ENCODE assay signal across 9 cellular contexts in the genomic region with DNA sequence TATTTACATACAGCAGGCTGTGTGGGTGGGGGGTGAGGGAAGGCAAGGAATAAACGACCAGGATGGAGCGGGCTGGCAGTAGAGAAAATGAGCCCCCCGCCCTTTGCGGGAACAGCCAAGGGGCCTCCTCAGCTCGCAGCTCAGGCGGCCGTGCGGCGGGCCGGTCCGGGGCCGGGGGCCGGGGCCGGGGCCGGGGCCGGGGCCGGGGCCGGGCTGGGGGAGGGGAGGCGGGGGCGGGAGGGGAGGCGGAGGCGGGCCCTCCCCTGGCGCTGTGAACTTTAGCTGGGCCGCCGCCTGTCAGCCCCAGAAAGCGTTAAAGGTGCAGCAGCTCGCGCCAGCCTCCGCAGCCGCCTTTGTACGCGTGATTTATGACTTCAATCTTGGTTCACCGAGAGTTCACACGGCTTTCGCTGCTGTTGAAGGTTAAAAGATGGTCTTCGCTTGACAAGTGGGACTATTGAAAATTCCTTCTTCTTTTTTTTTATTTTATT. TPM values are rescaled to one million over a fixed set of nuclear protein-coding genes. Genes with fewer than 3 reads are reported as not detected.
DNase-seq lines count a peak whose midpoint lies in the region; ATAC-seq, FAIRE-seq and TF ChIP-seq lines count a peak whose summit lies in the region.
"Had no signal": no experiment of that assay in that cellular context is flagged by ENCODE, and none has a peak within 500 bp of the region (broad histone marks: within the 10 kb centered on the region; RNA-seq: fewer than 3 reads in every experiment).

No MANE protein-coding gene starts in this region.

- ATAC-seq in SK-N-SH treated with all-trans-retinoic acid at 6 μM for 48 hours (no peak), mucosa of descending colon (no peak)
- ATAC-seq in activated T-helper 17 cell treated with anti-CD3 and anti-CD28 coated beads, Interleukin-2, amount 50 U/mL, for 72 hours (replicated peaks): no peak

- WGBS in SK-N-SH (ENCODE audit: low lambda C conversion rate): 38% methylated on average over 22 of the region's 36 CpGs
- 3% methylated on average over 36 of the region's 36 CpGs for WGBS in thymus

- H3K27me3 Mint-ChIP-seq in activated T-helper 17 cell treated with anti-CD3 and anti-CD28 coated beads, Interleukin-2, amount 50 U/mL, for 72 hours: peaks cover 28% of the 10 kb centered on the region

- FAIRE-seq in GM19239 (lab: Jason Lieb, UNC): no peak

- no peak overlapping the region for H2AFZ ChIP-seq in SK-N-SH (ENCODE audit: low read depth)

- H3K4me3 ChIP-seq in SK-N-SH (ENCODE audit: low read depth in 2 of 2, low read length in 1 of 2): no peak overlapping the region
- no peak overlapping the region for H3K4me3 ChIP-seq in mucosa of descending colon
- peak overlapping the region; percentile 57 for H3K4me3 ChIP-seq in thymus (ENCODE audit: low read length)

- H3K4me2 ChIP-seq in SK-N-SH: no peak overlapping the region

- H3F3A ChIP-seq in SK-N-SH (replicated peaks; ENCODE audit: insufficient read depth): no peaks in the 10 kb centered on the region

- intact Hi-C loops in mucosa of descending colon (cut with DNase I, micrococcal nuclease): no loop called here

- H3K36me3 ChIP-seq in SK-N-SH (replicated peaks in 1 of 2; ENCODE audit: control insufficient read depth in 1 of 2, insufficient read depth in 2 of 2, low read length in 1 of 2): no peaks in the 10 kb centered on the region
- H3K36me3 ChIP-seq in mucosa of descending colon (ENCODE audit: low read depth): no peaks in the 10 kb centered on the region
- H3K36me3 ChIP-seq in thymus (ENCODE audit: control insufficient read depth, insufficient read depth): no peaks in the 10 kb centered on the region

- DNase-seq in SK-N-SH: peak; percentile 65
- DNase-seq in mucosa of descending colon: peak; percentile 37 to 54 (median 45)
- DNase-seq in GM19239 (ENCODE audit: insufficient read length, low spot score): no peak
- no peak for DNase-seq in amygdala (lab: John Stamatoyannopoulos, UW)
- no peak for DNase-seq in EL

- POLR2A ChIA-PET in SK-N-SH (lab: Yijun Ruan, JAX): interaction anchor here (0.6 kb wide), 1 partner anchor 106 kb away, joined by 4 read pairs; no protein-coding TSS in a partner anchor

- H3K4me1 Mint-ChIP-seq in activated T-helper 17 cell treated with anti-CD3 and anti-CD28 coated beads, Interleukin-2, amount 50 U/mL, for 72 hours: peaks cover 7% of the 10 kb centered on the region

- no peaks in the 10 kb centered on the region for H3K9me2 ChIP-seq in SK-N-SH

- CTCF ChIA-PET in SK-N-SH (lab: Yijun Ruan, JAX): no interaction called here

- TF ChIP-seq CTCF in SK-N-SH (IDR thresholded peaks at IDR 0.05) (no peak), mucosa of descending colon (IDR thresholded peaks at IDR 0.05) (no peak)

- no peak overlapping the region for H3K9ac ChIP-seq in SK-N-SH

- peak overlapping the region; percentile 84 for H3K4me3 Mint-ChIP-seq in activated T-helper 17 cell treated with anti-CD3 and anti-CD28 coated beads, Interleukin-2, amount 50 U/mL, for 72 hours

- H3K79me2 ChIP-seq in SK-N-SH (ENCODE audit: insufficient read depth): no peaks in the 10 kb centered on the region

- H3K27me3 ChIP-seq in SK-N-SH (ENCODE audit: insufficient read depth): no peaks in the 10 kb centered on the region; the same call in 1 of the 2 replicates
- no peaks in the 10 kb centered on the region for H3K27me3 ChIP-seq in thymus (ENCODE audit: control insufficient read depth, insufficient read depth)

- no peak for TF ChIP-seq EP300 in SK-N-SH (IDR thresholded peaks at IDR 0.05; ENCODE audit: borderline replicate concordance in 1 of 2, low read depth in 1 of 2, low read length in 1 of 2)

- H3K9me3 Mint-ChIP-seq in activated T-helper 17 cell treated with anti-CD3 and anti-CD28 coated beads, Interleukin-2, amount 50 U/mL, for 72 hours: no peaks in the 10 kb centered on the region

- H3K27ac Mint-ChIP-seq in activated T-helper 17 cell treated with anti-CD3 and anti-CD28 coated beads, Interleukin-2, amount 50 U/mL, for 72 hours: no peak overlapping the region

- no peak overlapping the region; a peak in 1 of 4 replicates for H3K27ac ChIP-seq in SK-N-SH (ENCODE audit: low read depth in 2 of 2, low read length in 1 of 2)
- peak overlapping the region; percentile 74 for H3K27ac ChIP-seq in thymus (ENCODE audit: low read depth)

- H3K4me1 ChIP-seq in SK-N-SH (ENCODE audit: control insufficient read depth in 1 of 2, insufficient read depth in 2 of 2, low read depth in 1 of 2, low read length in 1 of 2) (no peaks in the 10 kb centered on the region; a peak in 1 of 4 replicates), mucosa of descending colon (ENCODE audit: low read depth) (no peaks in the 10 kb centered on the region), thymus (ENCODE audit: control insufficient read depth, insufficient read depth, low read length) (peaks cover 2% of the 10 kb centered on the region)

- H4K20me1 ChIP-seq in SK-N-SH (ENCODE audit: insufficient read depth): no peaks in the 10 kb centered on the region

- H3K9me3 ChIP-seq in SK-N-SH (no peaks in the 10 kb centered on the region), mucosa of descending colon (no peaks in the 10 kb centered on the region), thymus (ENCODE audit: control insufficient read depth) (no peaks in the 10 kb centered on the region)

- no peaks in the 10 kb centered on the region for H3K36me3 Mint-ChIP-seq in activated T-helper 17 cell treated with anti-CD3 and anti-CD28 coated beads, Interleukin-2, amount 50 U/mL, for 72 hours (ENCODE audit: low read depth)

- no peak for TF ChIP-seq RAD21 in SK-N-SH (IDR thresholded peaks at IDR 0.05; ENCODE audit: low read length)

TF ChIP-seq in SK-N-SH, 30 proteins besides CTCF, POLR2A, EP300 and RAD21:
- TF ChIP-seq FOXM1 (IDR thresholded peaks at IDR 0.05; ENCODE audit: low read depth) (no peak), PBX3 (IDR thresholded peaks at IDR 0.05) (peak; percentile 51)
- TF ChIP-seq, protein P1, sequence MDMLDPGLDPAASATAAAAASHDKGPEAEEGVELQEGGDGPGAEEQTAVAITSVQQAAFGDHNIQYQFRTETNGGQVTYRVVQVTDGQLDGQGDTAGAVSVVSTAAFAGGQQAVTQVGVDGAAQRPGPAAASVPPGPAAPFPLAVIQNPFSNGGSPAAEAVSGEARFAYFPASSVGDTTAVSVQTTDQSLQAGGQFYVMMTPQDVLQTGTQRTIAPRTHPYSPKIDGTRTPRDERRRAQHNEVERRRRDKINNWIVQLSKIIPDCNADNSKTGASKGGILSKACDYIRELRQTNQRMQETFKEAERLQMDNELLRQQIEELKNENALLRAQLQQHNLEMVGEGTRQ (IDR thresholded peaks at IDR 0.05; ENCODE audit: borderline replicate concordance, low read depth, low read length): no peak

TF ChIP-seq in SK-N-SH treated with all-trans-retinoic acid at 6 μM for 48 hours, 23 proteins besides CTCF, POLR2A, EP300 and RAD21:
- TF ChIP-seq CSDC2 (CRISPR knock-in tag; IDR thresholded peaks at IDR 0.05) (no peak), BACH2 (CRISPR knock-in tag; IDR thresholded peaks at IDR 0.05; ENCODE audit: borderline replicate concordance) (no peak), TCF4 (CRISPR knock-in tag; IDR thresholded peaks at IDR 0.05; ENCODE audit: borderline replicate concordance) (no peak), ZNF8 (CRISPR knock-in tag; IDR thresholded peaks at IDR 0.05) (no peak), ZC3H10 (CRISPR knock-in tag; IDR thresholded peaks at IDR 0.05) (no peak), ISL1 (CRISPR knock-in tag; IDR thresholded peaks at IDR 0.05) (no peak)
- TF ChIP-seq, protein P2, sequence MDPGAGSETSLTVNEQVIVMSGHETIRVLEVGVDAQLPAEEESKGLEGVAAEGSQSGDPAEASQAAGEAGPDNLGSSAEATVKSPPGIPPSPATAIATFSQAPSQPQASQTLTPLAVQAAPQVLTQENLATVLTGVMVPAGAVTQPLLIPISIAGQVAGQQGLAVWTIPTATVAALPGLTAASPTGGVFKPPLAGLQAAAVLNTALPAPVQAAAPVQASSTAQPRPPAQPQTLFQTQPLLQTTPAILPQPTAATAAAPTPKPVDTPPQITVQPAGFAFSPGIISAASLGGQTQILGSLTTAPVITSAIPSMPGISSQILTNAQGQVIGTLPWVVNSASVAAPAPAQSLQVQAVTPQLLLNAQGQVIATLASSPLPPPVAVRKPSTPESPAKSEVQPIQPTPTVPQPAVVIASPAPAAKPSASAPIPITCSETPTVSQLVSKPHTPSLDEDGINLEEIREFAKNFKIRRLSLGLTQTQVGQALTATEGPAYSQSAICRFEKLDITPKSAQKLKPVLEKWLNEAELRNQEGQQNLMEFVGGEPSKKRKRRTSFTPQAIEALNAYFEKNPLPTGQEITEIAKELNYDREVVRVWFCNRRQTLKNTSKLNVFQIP (CRISPR knock-in tag; IDR thresholded peaks at IDR 0.05; ENCODE audit: borderline replicate concordance, low read depth): no peak

RNA-seq across cellular contexts. Expression of gene HOXC4, which starts 28.8 kb away (rescaled TPM):
- 1.6 and 3.7 TPM in 2 replicates for polyA plus RNA-seq in SK-N-SH (2012; rRNA removed)
- 4.7 and 5.9 TPM in 2 replicates for polyA plus RNA-seq in SK-N-SH (2012; cell fraction: cytosol; rRNA removed)
- polyA plus RNA-seq in SK-N-SH (2012; cell fraction: nucleus; rRNA removed): 6.5 and 7.3 TPM in 2 replicates
- under 1 TPM in 1 of 2 donors, not detected in 1; 0.16 TPM for total RNA-seq in activated T-helper 17 cell treated with anti-CD3 and anti-CD28 coated beads, Interleukin-2, amount 50 U/mL, for 72 hours
- total RNA-seq in mucosa of descending colon: 1 to 10 TPM in 1 of 3 donors, not detected in 2; 2.3 TPM
- polyA plus RNA-seq in thymus: 0.37 TPM
- total RNA-seq: lung microvascular endothelial cell had no signal

RNA-seq across cellular contexts. Expression of gene HOXC5, which starts 49.6 kb away (rescaled TPM):
- polyA plus RNA-seq in SK-N-SH (2012; rRNA removed) (1.5 and 2.1 TPM in 2 replicates), thymus (not detected)
- polyA plus RNA-seq in SK-N-SH (2012; cell fraction: cytosol; rRNA removed): 1.2 and 1.8 TPM in 2 replicates
- polyA plus RNA-seq in SK-N-SH (2012; cell fraction: nucleus; rRNA removed): 1.7 and 2.3 TPM in 2 replicates
- not detected for total RNA-seq in activated T-helper 17 cell treated with anti-CD3 and anti-CD28 coated beads, Interleukin-2, amount 50 U/mL, for 72 hours
- not detected for total RNA-seq in mucosa of descending colon
- total RNA-seq: lung microvascular endothelial cell had no signal

RNA-seq across cellular contexts. Expression of gene HOXC6, which starts 54.2 kb away (rescaled TPM):
- 6.1 and 9.1 TPM in 2 replicates for polyA plus RNA-seq in SK-N-SH (2012; rRNA removed)
- polyA plus RNA-seq in SK-N-SH (2012; cell fraction: cytosol; rRNA removed): 6.4 and 7.6 TPM in 2 replicates
- 14.9 and 15.9 TPM in 2 replicates for polyA plus RNA-seq in SK-N-SH (2012; cell fraction: nucleus; rRNA removed)
- total RNA-seq in activated T-helper 17 cell treated with anti-CD3 and anti-CD28 coated beads, Interleukin-2, amount 50 U/mL, for 72 hours: not detected
- under 1 TPM in 2 of 3 donors, not detected in 1; 0.22 to 0.32 TPM for total RNA-seq in mucosa of descending colon
- 0.43 TPM for polyA plus RNA-seq in thymus
- total RNA-seq: lung microvascular endothelial cell had no signal

Comparison
In these comparisons a context has a peak if more than half of its experiments do, and no peak if none do; other contexts are left out.
1. DNase-seq: peak in SK-N-SH (single experiment) and mucosa of descending colon (3 of 3); none in GM19239 (single experiment), amygdala (0 of 56) and EL (single experiment).